Comparison of ENCODE assay signal across 10 cellular contexts in the genomic region with DNA sequence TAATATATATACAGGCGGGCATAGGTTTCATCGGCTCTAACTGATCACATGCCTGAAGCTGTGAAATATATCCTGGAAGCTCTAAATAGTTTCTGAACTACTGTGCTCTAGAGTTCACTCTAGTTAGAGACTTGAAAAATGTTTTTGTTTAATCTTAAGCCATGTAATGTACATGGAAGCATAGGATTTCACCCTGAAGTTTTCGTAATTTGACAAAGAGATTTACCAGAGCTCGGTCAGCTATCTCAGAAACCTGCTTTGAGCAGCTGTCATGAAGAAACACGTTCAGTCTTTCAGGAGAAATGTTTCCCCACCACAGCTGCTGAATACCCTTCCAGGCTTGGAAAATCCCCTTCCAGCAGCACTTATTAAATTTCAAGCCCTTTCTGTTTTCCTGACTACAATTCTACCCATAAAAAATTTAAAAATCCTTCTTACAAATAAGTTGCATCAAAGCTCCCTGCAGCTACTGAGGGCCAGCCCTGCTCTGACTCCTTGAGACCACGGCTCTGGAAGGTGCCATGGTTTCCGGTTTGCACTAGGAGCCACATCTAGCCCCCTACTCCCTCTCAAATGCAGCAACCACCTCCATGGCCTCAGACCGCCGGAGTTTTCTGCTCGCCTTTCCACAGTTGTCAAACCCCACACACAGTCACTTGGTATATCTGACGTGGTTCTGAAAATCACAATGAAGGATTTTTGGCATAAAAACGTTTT. TPM values are rescaled to one million over a fixed set of nuclear protein-coding genes. Genes with fewer than 3 reads are reported as not detected.
DNase-seq lines count a peak whose midpoint lies in the region; ATAC-seq and TF ChIP-seq lines count a peak whose summit lies in the region.
"Had no signal": no experiment of that assay in that cellular context is flagged by ENCODE, and none has a peak within 500 bp of the region (broad histone marks: within the 10 kb centered on the region; RNA-seq: fewer than 3 reads in every experiment).

No MANE protein-coding gene starts in this region.

- intact Hi-C loops in CD4-positive, alpha-beta T cell (cut with DNase I, micrococcal nuclease) = loop anchor here (1.0 to 5.0 kb wide), 6 partner anchors 15 to 553 kb away; a partner anchor contains a TSS
- intact Hi-C loops in MCF 10A (cut with micrococcal nuclease) = no loop called here

- peaks cover 51% of the 10 kb centered on the region for H3K4me1 Mint-ChIP-seq in CD4-positive, alpha-beta T cell (ENCODE audit: low read depth)
- H3K4me1 Mint-ChIP-seq in MCF 10A (ENCODE audit: insufficient read depth, unreplicated experiment) = no peaks in the 10 kb centered on the region

- H4K20me1 ChIP-seq in osteoblast (ENCODE audit: insufficient read depth, low read length) = no peaks in the 10 kb centered on the region

- DNase-seq in CD4-positive, alpha-beta T cell = no peak
- no peak for DNase-seq in MCF 10A (ENCODE audit: unreplicated experiment)
- peak; percentile 39 for DNase-seq in osteoblast (ENCODE audit: insufficient read length, low spot score, missing footprints)
- DNase-seq in RPMI8226 = no peak
- DNase-seq in NCI-H1092 treated with DMSO at 0.1 percent for 48 hours (lab: John Stamatoyannopoulos, UW) = no peak
- DNase-seq: NCI-H146 had no signal

- no peak overlapping the region for H2AFZ ChIP-seq in osteoblast (ENCODE audit: low read length)

- TSS peak; percentile 28 for BruUV-seq in MCF 10A (replicated peaks; lab: Mats Ljungman, UMichigan)

- CTCF ChIA-PET in CD4-positive, alpha-beta T cell (lab: Charles Lee) = interaction anchor here (1.2 to 3.2 kb wide), 3 partner anchors 9 to 180 kb away, joined by 3 to 18 read pairs (median 4); no protein-coding TSS in a partner anchor
- CTCF ChIA-PET in MCF 10A (lab: Yijun Ruan, JAX) = interaction anchor here (1.1 kb wide), 1 partner anchor 9 kb away, joined by 4 read pairs; no protein-coding TSS in a partner anchor

- H3K4me2 ChIP-seq in osteoblast (ENCODE audit: insufficient read depth, low read length) = peak overlapping the region; percentile 55

- peaks cover 28% of the 10 kb centered on the region for H3K36me3 Mint-ChIP-seq in CD4-positive, alpha-beta T cell (ENCODE audit: low read depth)
- H3K36me3 Mint-ChIP-seq in MCF 10A (ENCODE audit: insufficient read depth, unreplicated experiment) = peaks cover 42% of the 10 kb centered on the region

- H3K9me3 ChIP-seq in CD4-positive, alpha-beta T cell (ENCODE audit: control insufficient read depth, low read length) = no peaks in the 10 kb centered on the region
- no peaks in the 10 kb centered on the region for H3K9me3 ChIP-seq in KOPT-K1 (ENCODE audit: insufficient read depth, low read length, poor library complexity, severe bottlenecking)
- no peaks in the 10 kb centered on the region for H3K9me3 ChIP-seq in osteoblast (ENCODE audit: low read depth, low read length)

- H3K36me3 ChIP-seq in KOPT-K1 (ENCODE audit: insufficient read depth, low read length) = peaks cover 54% of the 10 kb centered on the region
- H3K36me3 ChIP-seq in osteoblast (ENCODE audit: insufficient read depth, low read length) = peaks cover 17% of the 10 kb centered on the region

- H3K27me3 ChIP-seq in CD4-positive, alpha-beta T cell (ENCODE audit: control insufficient read depth, insufficient read depth, low read length) = no peaks in the 10 kb centered on the region
- no peaks in the 10 kb centered on the region for H3K27me3 ChIP-seq in osteoblast (ENCODE audit: insufficient read depth, low read length)

- no peak for TF ChIP-seq CTCF in CD4-positive, alpha-beta T cell (IDR thresholded peaks at IDR 0.05)
- TF ChIP-seq CTCF in MCF 10A (IDR thresholded peaks at IDR 0.05; ENCODE audit: unreplicated experiment) (no peak), osteoblast (IDR thresholded peaks at IDR 0.05; ENCODE audit: extremely low read depth, low read depth, low read length) (no peak)

- H3K27me3 Mint-ChIP-seq in CD4-positive, alpha-beta T cell = no peaks in the 10 kb centered on the region
- no peaks in the 10 kb centered on the region for H3K27me3 Mint-ChIP-seq in MCF 10A (ENCODE audit: insufficient read depth, unreplicated experiment)

- H3K9me3 Mint-ChIP-seq in CD4-positive, alpha-beta T cell = no peaks in the 10 kb centered on the region
- H3K9me3 Mint-ChIP-seq in MCF 10A (ENCODE audit: unreplicated experiment) = no peaks in the 10 kb centered on the region
- H3K9me3 Mint-ChIP-seq: neural crest cell had no signal

- peak; percentile 31 for ATAC-seq in CD4-positive, alpha-beta T cell (ENCODE audit: poor library complexity)
- no peak for ATAC-seq in activated CD4-positive, CD25-positive, alpha-beta regulatory T cell treated with anti-CD3 and anti-CD28 coated beads, Interleukin-2, amount 50 U/mL, for 24 hours
- no peak for ATAC-seq in HG02884 (IDR thresholded peaks at IDR 0.05; ENCODE audit: unreplicated experiment)

- no peak overlapping the region for H3K4me3 ChIP-seq in osteoblast (ENCODE audit: insufficient read depth, low read length)

- peak overlapping the region; percentile 100 for H3K27ac Mint-ChIP-seq in CD4-positive, alpha-beta T cell
- no peak overlapping the region for H3K27ac Mint-ChIP-seq in MCF 10A (ENCODE audit: low read depth, unreplicated experiment)

- POLR2A ChIA-PET in CD4-positive, alpha-beta T cell (lab: Charles Lee) = interaction anchor here (0.6 to 2.9 kb wide), 15 partner anchors 9 to 948 kb away, joined by 3 to 43 read pairs (median 4); a partner anchor contains a TSS
- POLR2A ChIA-PET in MCF 10A (lab: Yijun Ruan, JAX) = interaction anchor here (1.2 to 1.3 kb wide), 2 partner anchors 16 to 24 kb away, joined by 3 read pairs; no protein-coding TSS in a partner anchor

- peaks cover 6% of the 10 kb centered on the region for H3K4me1 ChIP-seq in osteoblast (ENCODE audit: insufficient read depth, low read length)

- H3K4me3 Mint-ChIP-seq in CD4-positive, alpha-beta T cell = peak overlapping the region; percentile 90
- H3K4me3 Mint-ChIP-seq in MCF 10A (ENCODE audit: unreplicated experiment) = no peak overlapping the region
- H3K4me3 Mint-ChIP-seq: neural crest cell had no signal

- H3K79me2 ChIP-seq in osteoblast (ENCODE audit: insufficient read depth, low read length) = no peaks in the 10 kb centered on the region

- peak overlapping the region; percentile 86 for H3K27ac ChIP-seq in CD4-positive, alpha-beta T cell (ENCODE audit: low read depth, low read length)
- peak overlapping the region; percentile 89 for H3K27ac ChIP-seq in KOPT-K1 (ENCODE audit: low read depth, low read length, poor library complexity, severe bottlenecking)
- H3K27ac ChIP-seq in osteoblast (ENCODE audit: low read depth, low read length) = peak overlapping the region; percentile 12

RNA-seq across cellular contexts. Expression of a gene that starts 29.9 kb away (rescaled TPM):
- 10 to 100 TPM; 36.2 to 37.4 TPM for total RNA-seq in CD4-positive, alpha-beta T cell
- total RNA-seq in MCF 10A (2022) (8.1 and 10.7 TPM in 2 replicates), osteoblast (22.1 and 23.5 TPM in 2 replicates)

RNA-seq across cellular contexts. Expression of a gene that starts 56.6 kb away (rescaled TPM):
- 1 to 10 TPM; 6.7 to 6.8 TPM for total RNA-seq in CD4-positive, alpha-beta T cell
- total RNA-seq in MCF 10A (2022) (31.9 and 36.3 TPM in 2 replicates), osteoblast (22.8 and 23.9 TPM in 2 replicates)

Comparison
In these comparisons a context has a peak if more than half of its experiments do, and no peak if none do; other contexts are left out.
1. H3K27ac ChIP-seq: peak in every context shown above with its lines; median percentile 89 in KOPT-K1; 86 in CD4-positive, alpha-beta T cell; 12 in osteoblast.